9 cellular contexts compared by ENCODE assay signal in genomic region chr3:119562307-119562961, GRCh38. TPM values are rescaled to one million over a fixed set of nuclear protein-coding genes. Genes with fewer than 3 reads are reported as not detected.
DNase-seq lines count a peak whose midpoint lies in the region; ATAC-seq and TF ChIP-seq lines count a peak whose summit lies in the region.
"Had no signal": no experiment of that assay in that cellular context is flagged by ENCODE, and none has a peak within 500 bp of the region (broad histone marks: within the 10 kb centered on the region; RNA-seq: fewer than 3 reads in every experiment).

No MANE protein-coding gene starts in this region.

- no peak overlapping the region for H2AFZ ChIP-seq in hepatocyte

- peak; percentile 79 to 81 for ATAC-seq in activated naive CD4-positive, alpha-beta T cell treated with anti-CD3 and anti-CD28 coated beads, Interleukin-2, amount 50 U/mL, for 72 hours
- ATAC-seq in HG03064 (IDR thresholded peaks at IDR 0.05; ENCODE audit: low read depth, unreplicated experiment) (peak; percentile 64), lung (ENCODE audit: insufficient read depth, low FRiP score) (peak; percentile 19)

- no peaks in the 10 kb centered on the region for H3K9me2 ChIP-seq in hepatocyte (replicated peaks; ENCODE audit: insufficient read depth)

- no peaks in the 10 kb centered on the region for H3K9me3 Mint-ChIP-seq in activated naive CD4-positive, alpha-beta T cell treated with anti-CD3 and anti-CD28 coated beads, Interleukin-2, amount 50 U/mL, for 72 hours
- no peaks in the 10 kb centered on the region for H3K9me3 Mint-ChIP-seq in activated naive CD4-positive, alpha-beta T cell treated with anti-CD3 and anti-CD28 coated beads, Interleukin-2, amount 10 ng/mL, durations not matched to agents 7 days and 5 days
- no peaks in the 10 kb centered on the region for H3K9me3 Mint-ChIP-seq in MCF 10A (ENCODE audit: unreplicated experiment)

- H3K4me1 ChIP-seq in lung (ENCODE audit: control insufficient read depth in 2 of 2, insufficient read depth in 2 of 2, low read length in 2 of 2) (no peaks in the 10 kb centered on the region), hepatocyte (ENCODE audit: insufficient read depth) (no peaks in the 10 kb centered on the region)

- no peaks in the 10 kb centered on the region for H3K79me2 ChIP-seq in hepatocyte

- H3K27me3 Mint-ChIP-seq in activated naive CD4-positive, alpha-beta T cell treated with anti-CD3 and anti-CD28 coated beads, Interleukin-2, amount 10 ng/mL, durations not matched to agents 7 days and 5 days: peaks cover 9% of the 10 kb centered on the region
- H3K27me3 Mint-ChIP-seq in MCF 10A (ENCODE audit: insufficient read depth, unreplicated experiment): peaks cover 13% of the 10 kb centered on the region

- H3K4me3 ChIP-seq in lung: no peak overlapping the region
- no peak overlapping the region for H3K4me3 ChIP-seq in hepatocyte
- H3K4me3 ChIP-seq in H7 (ENCODE audit: insufficient read depth, low read depth, low read length): no peak overlapping the region

- H3K4me1 Mint-ChIP-seq in activated naive CD4-positive, alpha-beta T cell treated with anti-CD3 and anti-CD28 coated beads, Interleukin-2, amount 10 ng/mL, durations not matched to agents 7 days and 5 days: peaks cover 34% of the 10 kb centered on the region
- H3K4me1 Mint-ChIP-seq in MCF 10A (ENCODE audit: insufficient read depth, unreplicated experiment): no peaks in the 10 kb centered on the region

- H3K9me3 ChIP-seq in lung (ENCODE audit: control insufficient read depth in 2 of 2, insufficient read depth in 1 of 2, low read length in 1 of 2) (no peaks in the 10 kb centered on the region), hepatocyte (ENCODE audit: low read depth) (no peaks in the 10 kb centered on the region)

- CTCF ChIA-PET in activated naive CD4-positive, alpha-beta T cell treated with anti-CD3 and anti-CD28 coated beads, Interleukin-2, amount 10 ng/mL, durations not matched to agents 7 days and 5 days (lab: Charles Lee): no interaction called here
- CTCF ChIA-PET in MCF 10A (lab: Yijun Ruan, JAX): no interaction called here

- H3K4me3 Mint-ChIP-seq in activated naive CD4-positive, alpha-beta T cell treated with anti-CD3 and anti-CD28 coated beads, Interleukin-2, amount 10 ng/mL, durations not matched to agents 7 days and 5 days: no peak overlapping the region
- no peak overlapping the region for H3K4me3 Mint-ChIP-seq in MCF 10A (ENCODE audit: unreplicated experiment)

- no TSS peak for BruUV-seq in MCF 10A (replicated peaks; lab: Mats Ljungman, UMichigan)

- POLR2A ChIA-PET in MCF 10A (lab: Yijun Ruan, JAX): interaction anchor here (0.5 kb wide), 1 partner anchor 143 kb away, joined by 5 read pairs; no protein-coding TSS in a partner anchor

- H3K27ac Mint-ChIP-seq in activated naive CD4-positive, alpha-beta T cell treated with anti-CD3 and anti-CD28 coated beads, Interleukin-2, amount 50 U/mL, for 72 hours: no peak overlapping the region
- no peak overlapping the region for H3K27ac Mint-ChIP-seq in activated naive CD4-positive, alpha-beta T cell treated with anti-CD3 and anti-CD28 coated beads, Interleukin-2, amount 10 ng/mL, durations not matched to agents 7 days and 5 days
- H3K27ac Mint-ChIP-seq in MCF 10A (ENCODE audit: low read depth, unreplicated experiment): no peak overlapping the region

- no peak for TF ChIP-seq CTCF in lung (IDR thresholded peaks at IDR 0.05; ENCODE audit: control extremely low read depth, extremely low read depth)
- TF ChIP-seq CTCF in MCF 10A (IDR thresholded peaks at IDR 0.05; ENCODE audit: unreplicated experiment): no peak
- TF ChIP-seq CTCF in hepatocyte (IDR thresholded peaks at IDR 0.05; ENCODE audit: poor library complexity): no peak

- H3K27me3 ChIP-seq in lung (ENCODE audit: control insufficient read depth, insufficient read depth) (no peaks in the 10 kb centered on the region), hepatocyte (no peaks in the 10 kb centered on the region), H7 (ENCODE audit: control insufficient read depth, insufficient read depth, low read length) (no peaks in the 10 kb centered on the region)

- H4K20me1 ChIP-seq in hepatocyte (ENCODE audit: insufficient read depth, poor library complexity, severe bottlenecking): no peaks in the 10 kb centered on the region

- H3K4me2 ChIP-seq in hepatocyte: no peak overlapping the region

- no peaks in the 10 kb centered on the region for H3K36me3 Mint-ChIP-seq in activated naive CD4-positive, alpha-beta T cell treated with anti-CD3 and anti-CD28 coated beads, Interleukin-2, amount 50 U/mL, for 72 hours
- H3K36me3 Mint-ChIP-seq in activated naive CD4-positive, alpha-beta T cell treated with anti-CD3 and anti-CD28 coated beads, Interleukin-2, amount 10 ng/mL, durations not matched to agents 7 days and 5 days: peaks cover 5% of the 10 kb centered on the region
- no peaks in the 10 kb centered on the region for H3K36me3 Mint-ChIP-seq in MCF 10A (ENCODE audit: insufficient read depth, unreplicated experiment)

- H3K36me3 ChIP-seq in lung (ENCODE audit: control insufficient read depth in 2 of 2, insufficient read depth in 2 of 2, low read length in 2 of 2): no peaks in the 10 kb centered on the region
- H3K36me3 ChIP-seq in hepatocyte (replicated peaks; ENCODE audit: insufficient read depth, low read depth): no peaks in the 10 kb centered on the region
- H3K36me3 ChIP-seq in H7 (replicated peaks; ENCODE audit: control insufficient read depth, insufficient read depth, low read length): no peaks in the 10 kb centered on the region

- H3K27ac ChIP-seq in lung (ENCODE audit: low read depth in 1 of 2, low read length in 1 of 2) (no peak overlapping the region), hepatocyte (no peak overlapping the region)

- DNase-seq in activated naive CD4-positive, alpha-beta T cell treated with anti-CD3 and anti-CD28 coated beads, Interleukin-2, amount 50 U/mL, for 72 hours (ENCODE audit: low spot score in 2 of 2): no peak
- DNase-seq in activated naive CD4-positive, alpha-beta T cell treated with anti-CD3 and anti-CD28 coated beads, Interleukin-2, amount 10 ng/mL, durations not matched to agents 7 days and 5 days: no peak
- DNase-seq in T-helper 9 cell: peak; percentile 20
- DNase-seq in lung (ENCODE audit: low spot score): no peak
- no peak for DNase-seq in MCF 10A (ENCODE audit: unreplicated experiment)
- DNase-seq in hepatocyte (ENCODE audit: low spot score): no peak
- DNase-seq in H7: no peak
- DNase-seq: left cardiac atrium had no signal

- 39 to 52% methylated on average over 6 of the region's 6 CpGs for WGBS in lung, 2 donors
- WGBS in hepatocyte (ENCODE audit: low lambda C conversion rate, missing lambda C conversion rate): 89% methylated on average over 6 of the region's 6 CpGs

- intact Hi-C loops in MCF 10A (cut with micrococcal nuclease): no loop called here

RNA-seq across cellular contexts. Expression of gene CD80, which starts 3.0 kb away (rescaled TPM):
- 1 to 10 TPM in 1 of 2 donors, under 1 TPM in 1; 0.80 to 1.2 TPM for total RNA-seq in activated naive CD4-positive, alpha-beta T cell treated with anti-CD3 and anti-CD28 coated beads, Interleukin-2, amount 50 U/mL, for 72 hours
- total RNA-seq in lung (1 to 10 TPM; 4.8 to 8.6 TPM), MCF 10A (2022) (not detected in 2 replicates), hepatocyte (0.07 and 0.24 TPM in 2 replicates)
- polyA plus RNA-seq in lung (1 to 10 TPM in 1 of 2 donors, under 1 TPM in 1; 0.89 to 3.6 TPM), hepatocyte (not detected in 2 replicates)
- not detected in 2 replicates for total RNA-seq in H7 (2014; rRNA removed; shearing (Covaris generic))

RNA-seq across cellular contexts. Expression of gene ADPRH, which starts 16.9 kb away (rescaled TPM):
- 1 to 10 TPM; 3.4 to 5.1 TPM for total RNA-seq in activated naive CD4-positive, alpha-beta T cell treated with anti-CD3 and anti-CD28 coated beads, Interleukin-2, amount 50 U/mL, for 72 hours
- total RNA-seq in lung (10 to 100 TPM; 10.3 to 26.3 TPM), MCF 10A (2022) (not detected in 2 replicates), hepatocyte (1.7 and 1.8 TPM in 2 replicates)
- polyA plus RNA-seq in lung (10 to 100 TPM in 1 of 2 donors, 1 to 10 TPM in 1; 5.4 to 18.1 TPM), hepatocyte (0.56 and 1.5 TPM in 2 replicates)
- total RNA-seq in H7 (2014; rRNA removed; shearing (Covaris generic)): 0.96 and 2.9 TPM in 2 replicates

RNA-seq across cellular contexts. Expression of gene PLA1A, which starts 35.3 kb away (rescaled TPM):
- under 1 TPM in 1 of 2 donors, not detected in 1; 0.52 TPM for total RNA-seq in activated naive CD4-positive, alpha-beta T cell treated with anti-CD3 and anti-CD28 coated beads, Interleukin-2, amount 50 U/mL, for 72 hours
- total RNA-seq in lung (1 to 10 TPM; 1.8 to 7.3 TPM), MCF 10A (2022) (not detected in 2 replicates), hepatocyte (2.6 TPM in 2 replicates)
- polyA plus RNA-seq in lung (10 to 100 TPM in 1 of 2 donors, 1 to 10 TPM in 1; 5.9 to 10.3 TPM), hepatocyte (2.9 and 3.3 TPM in 2 replicates)
- total RNA-seq in H7 (2014; rRNA removed; shearing (Covaris generic)): not detected in 2 replicates

Comparison
In these comparisons a context has a peak if more than half of its experiments do, and no peak if none do; other contexts are left out.
1. ATAC-seq: peak in every context shown above with its lines; median percentile 80 in activated naive CD4-positive, alpha-beta T cell treated with anti-CD3 and anti-CD28 coated beads, Interleukin-2, amount 50 U/mL, for 72 hours; 64 in HG03064; 19 in lung.